Comparison of ENCODE assay signal across 14 cellular contexts in the genomic region with DNA sequence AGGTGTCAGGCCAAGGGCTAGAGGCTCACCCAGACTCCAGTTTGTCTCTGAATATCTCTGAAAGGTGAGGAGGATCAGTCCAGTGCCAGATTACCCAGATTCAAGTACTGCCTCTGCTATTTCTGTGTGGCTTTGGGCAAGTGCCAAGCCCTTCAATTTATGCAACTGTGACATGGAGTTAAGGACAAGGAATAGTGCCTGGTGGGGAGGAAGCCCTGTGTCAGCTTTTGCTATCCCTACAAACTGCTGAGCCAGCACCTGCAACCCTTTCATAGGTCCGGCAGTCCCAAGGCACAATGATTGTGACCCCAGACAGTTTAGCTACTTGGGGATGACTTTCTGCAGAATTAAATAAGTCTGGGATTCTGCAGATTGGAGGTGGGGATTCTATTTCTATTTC.
DNase-seq lines count a peak whose midpoint lies in the region; ATAC-seq and TF ChIP-seq lines count a peak whose summit lies in the region.
"Had no signal": no experiment of that assay in that cellular context is flagged by ENCODE, and none has a peak within 500 bp of the region (broad histone marks: within the 10 kb centered on the region; RNA-seq: fewer than 3 reads in every experiment).

No MANE protein-coding gene starts in this region.

- peak; percentile 9 for ATAC-seq in left colon
- ATAC-seq in HG03469 (IDR thresholded peaks at IDR 0.05; ENCODE audit: unreplicated experiment) = no peak
- no peak for ATAC-seq in activated CD4-positive, alpha-beta T cell treated with anti-CD3 and anti-CD28 coated beads for 36 hours
- ATAC-seq: mucosa of descending colon had no signal

- H3K9me3 ChIP-seq in adipocyte (ENCODE audit: control insufficient read depth, low read length) (no peaks in the 10 kb centered on the region), testis (no peaks in the 10 kb centered on the region)
- H3K9me3 ChIP-seq: mucosa of descending colon, ovary had no signal

- H3K4me1 ChIP-seq in adipocyte (ENCODE audit: control insufficient read depth, insufficient read depth, low read length) (peaks cover 14% of the 10 kb centered on the region), testis (no peaks in the 10 kb centered on the region)

- TF ChIP-seq CTCF in testis (IDR thresholded peaks at IDR 0.05) = no peak

- peak; percentile 7 for DNase-seq in NCI-H2029 treated with DMSO at 0.1 percent for 48 hours (lab: John Stamatoyannopoulos, UW)
- DNase-seq in adipocyte (ENCODE audit: low read depth) = peak; percentile 23
- DNase-seq in left colon = peak; percentile 35 to 47
- peak; percentile 50 for DNase-seq in testis
- DNase-seq in activated effector memory CD4-positive, alpha-beta T cell treated with Interleukin-2 at 50 U/mL for 16 hours = no peak
- no peak for DNase-seq in mesenteric fat pad (ENCODE audit: low spot score)
- DNase-seq in activated CD4-positive, alpha-beta T cell treated with anti-CD3 and anti-CD28 coated beads for 36 hours = no peak
- DNase-seq: activated CD4-positive, CD25-positive, alpha-beta regulatory T cell; activated naive CD4-positive, alpha-beta T cell; foreskin fibroblast; ovary had no signal

- H3K36me3 Mint-ChIP-seq in activated CD4-positive, alpha-beta T cell treated with anti-CD3 and anti-CD28 coated beads for 36 hours (ENCODE audit: low read depth) = peaks cover 2% of the 10 kb centered on the region

- H3K4me3 ChIP-seq in adipocyte (ENCODE audit: low read length) (no peak overlapping the region), testis (no peak overlapping the region)
- H3K4me3 ChIP-seq: BLaER1 treated with 17β-estradiol and CSF1 and Interleukin-3, amounts not matched to agents 10 nM and 100 nM; mucosa of descending colon; ovary had no signal

- no peak overlapping the region for H3K4me3 Mint-ChIP-seq in activated CD4-positive, alpha-beta T cell treated with anti-CD3 and anti-CD28 coated beads for 36 hours

- CTCF ChIA-PET in activated CD4-positive, alpha-beta T cell treated with anti-CD3 and anti-CD28 coated beads for 36 hours (lab: Charles Lee) = interaction anchor here (0.7 kb wide), 1 partner anchor 34 kb away, joined by 3 read pairs; no protein-coding TSS in a partner anchor

- H3K27me3 ChIP-seq in adipocyte (replicated peaks; ENCODE audit: control insufficient read depth, insufficient read depth, low read length) (no peaks in the 10 kb centered on the region), testis (no peaks in the 10 kb centered on the region)
- H3K27me3 ChIP-seq: BLaER1 treated with 17β-estradiol and CSF1 and Interleukin-3, amounts not matched to agents 10 nM and 100 nM; ovary had no signal

- H3K27ac Mint-ChIP-seq in activated CD4-positive, alpha-beta T cell treated with anti-CD3 and anti-CD28 coated beads for 36 hours = no peak overlapping the region

- intact Hi-C loops in left colon (cut with DNase I, micrococcal nuclease) = no loop called here
- intact Hi-C loops in testis (cut with DNase I; ENCODE audit: low total_unique reads) = no loop called here
- intact Hi-C loops in activated CD4-positive, alpha-beta T cell treated with anti-CD3 and anti-CD28 coated beads for 36 hours (cut with DNase I, micrococcal nuclease) = no loop called here

- H3K9me3 Mint-ChIP-seq in activated CD4-positive, alpha-beta T cell treated with anti-CD3 and anti-CD28 coated beads for 36 hours (ENCODE audit: low read depth) = no peaks in the 10 kb centered on the region

- no peak overlapping the region for H3K9ac ChIP-seq in adipocyte (ENCODE audit: low read length)
- H3K9ac ChIP-seq: BLaER1 treated with 17β-estradiol and CSF1 and Interleukin-3, amounts not matched to agents 10 nM and 100 nM had no signal

- WGBS in testis, 2 donors = 76 to 88% methylated on average over 1 of the region's 1 CpG

- H3K27ac ChIP-seq in testis = no peak overlapping the region
- H3K27ac ChIP-seq: ovary had no signal

- POLR2A ChIA-PET in activated CD4-positive, alpha-beta T cell treated with anti-CD3 and anti-CD28 coated beads for 36 hours (lab: Charles Lee) = no interaction called here

- no peak for TF ChIP-seq POLR2A in testis (IDR thresholded peaks at IDR 0.05)

- no peaks in the 10 kb centered on the region for H3K4me1 Mint-ChIP-seq in activated CD4-positive, alpha-beta T cell treated with anti-CD3 and anti-CD28 coated beads for 36 hours

- H3K36me3 ChIP-seq in adipocyte (ENCODE audit: control insufficient read depth, insufficient read depth, low read length, severe bottlenecking) (peaks cover 18% of the 10 kb centered on the region), testis (ENCODE audit: low read depth, missing control alignments) (no peaks in the 10 kb centered on the region)
- H3K36me3 ChIP-seq: ovary had no signal

- peaks cover 9% of the 10 kb centered on the region for H3K27me3 Mint-ChIP-seq in activated CD4-positive, alpha-beta T cell treated with anti-CD3 and anti-CD28 coated beads for 36 hours

Comparison
In these comparisons a context has a peak if more than half of its experiments do, and no peak if none do; other contexts are left out.
1. DNase-seq: peak in NCI-H2029 treated with DMSO at 0.1 percent for 48 hours (single experiment), adipocyte (single experiment), left colon (2 of 2) and testis (single experiment); none in activated effector memory CD4-positive, alpha-beta T cell treated with Interleukin-2 at 50 U/mL for 16 hours (single experiment), mesenteric fat pad (single experiment) and activated CD4-positive, alpha-beta T cell treated with anti-CD3 and anti-CD28 coated beads for 36 hours (single experiment).